Comparison of ENCODE assay signal across 18 cellular contexts in genomic region chrX:37425370-37425769, GRCh38.
DNase-seq lines count a peak whose midpoint lies in the region; ATAC-seq and TF ChIP-seq lines count a peak whose summit lies in the region.
"Had no signal": no experiment of that assay in that cellular context is flagged by ENCODE, and none has a peak within 500 bp of the region (broad histone marks: within the 10 kb centered on the region; RNA-seq: fewer than 3 reads in every experiment).

No MANE protein-coding gene starts in this region.

- H3K36me3 ChIP-seq in heart left ventricle = no peaks in the 10 kb centered on the region
- H3K36me3 ChIP-seq: SJSA1 had no signal

- peak overlapping the region in 6 of 12 donors; percentile 14 to 48 (median 28) for H3K27ac ChIP-seq in heart left ventricle
- H3K27ac ChIP-seq: SJSA1 had no signal

- no peaks in the 10 kb centered on the region for H3K9me3 ChIP-seq in heart left ventricle
- H3K9me3 ChIP-seq: SJSA1 had no signal

- no peak for TF ChIP-seq POLR2A in heart left ventricle (IDR thresholded peaks at IDR 0.05)

- TF ChIP-seq CTCF in heart left ventricle (IDR thresholded peaks at IDR 0.05) = no peak

- 53 to 68% (median 58%) methylated on average over 1 of the region's 1 CpG for WGBS in heart left ventricle, 4 donors

- DNase-seq in heart left ventricle = no peak
- DNase-seq in cardiac septum (ENCODE audit: low spot score) = no peak
- peak; percentile 1 for DNase-seq in astrocyte of the hippocampus (ENCODE audit: low read depth, low spot score)
- peak; percentile 2 for DNase-seq in kidney tubule cell (ENCODE audit: low spot score)
- DNase-seq in T-helper 2 cell = no peak
- DNase-seq in OCI-M2 (lab: John Stamatoyannopoulos, UW; ENCODE audit: unreplicated experiment) = no peak
- DNase-seq: AML-193, DMS53, GOT3, MV-4-11, NCI-H1417 treated with DMSO at 0.1 percent for 48 hours, NCI-H2029 treated with DMSO at 0.1 percent for 48 hours, NCI-H2227 treated with DMSO at 0.1 percent for 48 hours, NCI-H526, RPMI8226 had no signal

- no peak overlapping the region for H3K4me3 ChIP-seq in heart left ventricle
- H3K4me3 ChIP-seq: SJSA1 had no signal

- ATAC-seq in heart left ventricle (peak; percentile 39 to 69 (median 48)), GM21723 (IDR thresholded peaks at IDR 0.05; ENCODE audit: unreplicated experiment) (no peak), HG03521 (IDR thresholded peaks at IDR 0.05; ENCODE audit: unreplicated experiment) (no peak)

- intact Hi-C loops in heart left ventricle (cut with DNase I) = no loop called here
- intact Hi-C loops in cardiac septum (cut with DNase I) = no loop called here

- H3K27me3 ChIP-seq in heart left ventricle = peaks cover 0 to 5% (median 0%) of the 10 kb centered on the region in 9 donors
- H3K27me3 ChIP-seq: SJSA1 had no signal

- H3K4me1 ChIP-seq in heart left ventricle = peaks cover 0 to 8% (median 0%) of the 10 kb centered on the region in 12 donors
- H3K4me1 ChIP-seq: SJSA1 had no signal

Comparison
In these comparisons a context has a peak if more than half of its experiments do, and no peak if none do; other contexts are left out.
1. ATAC-seq: peak in heart left ventricle (4 of 4); none in GM21723 (single experiment) and HG03521 (single experiment).
2. DNase-seq: peak in astrocyte of the hippocampus (single experiment) and kidney tubule cell (single experiment); none in heart left ventricle (0 of 5), cardiac septum (single experiment), T-helper 2 cell (0 of 5) and OCI-M2 (single experiment).